Comparison of ENCODE assay signal across 24 cellular contexts in genomic region chr20:37901280-37901666, GRCh38. TPM values are rescaled to one million over a fixed set of nuclear protein-coding genes. Genes with fewer than 3 reads are reported as not detected.
DNase-seq lines count a peak whose midpoint lies in the region; ATAC-seq and TF ChIP-seq lines count a peak whose summit lies in the region.
"Had no signal": no experiment of that assay in that cellular context is flagged by ENCODE, and none has a peak within 500 bp of the region (broad histone marks: within the 10 kb centered on the region; RNA-seq: fewer than 3 reads in every experiment).

No MANE protein-coding gene starts in this region.

- POLR2A ChIA-PET in SK-N-SH (lab: Yijun Ruan, JAX), result no interaction called here

- 96% methylated on average over 18 of the region's 18 CpGs for WGBS in SK-N-SH (ENCODE audit: low lambda C conversion rate)

- H3K9me3 ChIP-seq in SK-N-SH (no peaks in the 10 kb centered on the region), adipocyte (ENCODE audit: control insufficient read depth, low read length) (no peaks in the 10 kb centered on the region), osteoblast (ENCODE audit: low read depth, low read length) (no peaks in the 10 kb centered on the region)
- H3K9me3 ChIP-seq: heart right ventricle, SJCRH30, vagina had no signal

- CTCF ChIA-PET in SK-N-SH (lab: Yijun Ruan, JAX), result interaction anchor here (0.6 to 3.3 kb wide), 13 partner anchors 9 to 336 kb away, joined by 3 to 50 read pairs (median 10); no protein-coding TSS in a partner anchor

- no peak overlapping the region for H2AFZ ChIP-seq in SK-N-SH (ENCODE audit: low read depth)
- H2AFZ ChIP-seq in osteoblast (ENCODE audit: low read length), result no peak overlapping the region

- DNase-seq in SK-N-SH, result no peak
- DNase-seq in adipocyte (ENCODE audit: low read depth), result peak; percentile 19
- DNase-seq in iPS-NIHi11 (ENCODE audit: low spot score), result peak; percentile 82
- DNase-seq in osteoblast (ENCODE audit: insufficient read length, low spot score, missing footprints), result peak; percentile 92
- no peak for DNase-seq in stimulated activated CD4-positive, alpha-beta T cell treated with anti-CD3 and anti-CD28 coated beads, Interleukin-2, amount 100 ng/mL, for 24 hours
- DNase-seq in NCI-H2081 treated with DMSO at 0.1 percent for 48 hours (lab: John Stamatoyannopoulos, UW), result no peak
- DNase-seq: activated B cell treated with CpG ODN at 0.5 μM for 24 hours; activated CD8-positive, alpha-beta T cell treated with anti-CD3 and anti-CD28 coated beads for 36 hours; activated naive CD4-positive, alpha-beta T cell treated with Interleukin-2 at 50 U/mL for 16 hours; activated T-cell treated with anti-CD3 and anti-CD28 coated beads, Interleukin-2, amount 50 U/mL, for 1 hour; DMS153; heart right ventricle; kidney; mammary epithelial cell; NCI-H1436 treated with DMSO at 0.1 percent for 48 hours; NCI-H774; PC-3; T-helper 2 cell had no signal

- H3K4me2 ChIP-seq in SK-N-SH (no peak overlapping the region), osteoblast (ENCODE audit: insufficient read depth, low read length) (no peak overlapping the region)
- H3K4me2 ChIP-seq: smooth muscle cell had no signal

- H3K27me3 ChIP-seq in SK-N-SH (ENCODE audit: insufficient read depth) (no peaks in the 10 kb centered on the region), adipocyte (replicated peaks; ENCODE audit: control insufficient read depth, insufficient read depth, low read length) (peaks cover 17% of the 10 kb centered on the region), osteoblast (ENCODE audit: insufficient read depth, low read length) (peaks cover 39% of the 10 kb centered on the region)
- H3K27me3 ChIP-seq: SJCRH30 had no signal

- H3K4me3 ChIP-seq in SK-N-SH (ENCODE audit: low read depth in 2 of 2, low read length in 1 of 2) (no peak overlapping the region), adipocyte (ENCODE audit: low read length) (no peak overlapping the region), osteoblast (ENCODE audit: insufficient read depth, low read length) (no peak overlapping the region)
- H3K4me3 ChIP-seq: heart right ventricle, SJCRH30, smooth muscle cell, vagina had no signal

- no peaks in the 10 kb centered on the region for H3K9me2 ChIP-seq in SK-N-SH

- TF ChIP-seq CTCF in SK-N-SH (IDR thresholded peaks at IDR 0.05) (no peak), osteoblast (IDR thresholded peaks at IDR 0.05; ENCODE audit: extremely low read depth, low read depth, low read length) (no peak)

- no peaks in the 10 kb centered on the region for H3K36me3 ChIP-seq in SK-N-SH (replicated peaks in 1 of 2; ENCODE audit: control insufficient read depth in 1 of 2, insufficient read depth in 2 of 2, low read length in 1 of 2)
- H3K36me3 ChIP-seq in adipocyte (ENCODE audit: control insufficient read depth, insufficient read depth, low read length, severe bottlenecking), result no peaks in the 10 kb centered on the region
- no peaks in the 10 kb centered on the region for H3K36me3 ChIP-seq in osteoblast (ENCODE audit: insufficient read depth, low read length)
- H3K36me3 ChIP-seq: heart right ventricle, SJCRH30, vagina had no signal

- H3K4me1 ChIP-seq in SK-N-SH (ENCODE audit: control insufficient read depth in 1 of 2, insufficient read depth in 2 of 2, low read depth in 1 of 2, low read length in 1 of 2) (peaks cover 12 to 21% of the 10 kb centered on the region in 2 experiments; a peak in 2 of 4 replicates), adipocyte (ENCODE audit: control insufficient read depth, insufficient read depth, low read length) (no peaks in the 10 kb centered on the region), osteoblast (ENCODE audit: insufficient read depth, low read length) (peaks cover 10% of the 10 kb centered on the region)

- no peak overlapping the region for H3K27ac ChIP-seq in SK-N-SH (ENCODE audit: low read depth in 2 of 2, low read length in 1 of 2)
- H3K27ac ChIP-seq in osteoblast (ENCODE audit: low read depth, low read length), result no peak overlapping the region
- H3K27ac ChIP-seq: C4-2B, heart right ventricle, SJCRH30, vagina had no signal

- no peak for TF ChIP-seq RAD21 in SK-N-SH (IDR thresholded peaks at IDR 0.05; ENCODE audit: low read length)

- TF ChIP-seq EP300 in SK-N-SH (IDR thresholded peaks at IDR 0.05; ENCODE audit: borderline replicate concordance in 1 of 2, low read depth in 1 of 2, low read length in 1 of 2), result no peak

- H3K9ac ChIP-seq in SK-N-SH, result no peak overlapping the region
- no peak overlapping the region for H3K9ac ChIP-seq in adipocyte (ENCODE audit: low read length)

- H3K79me2 ChIP-seq in SK-N-SH (ENCODE audit: insufficient read depth), result no peaks in the 10 kb centered on the region
- H3K79me2 ChIP-seq in osteoblast (ENCODE audit: insufficient read depth, low read length), result no peaks in the 10 kb centered on the region

- no peak for ATAC-seq in SK-N-SH treated with all-trans-retinoic acid at 6 μM for 48 hours
- no peak for ATAC-seq in GM21717 (IDR thresholded peaks at IDR 0.05; ENCODE audit: unreplicated experiment)
- ATAC-seq: activated CD8-positive, alpha-beta T cell treated with anti-CD3 and anti-CD28 coated beads for 36 hours; PC-3 had no signal

- no peaks in the 10 kb centered on the region for H3F3A ChIP-seq in SK-N-SH (replicated peaks; ENCODE audit: insufficient read depth)

- no peaks in the 10 kb centered on the region for H4K20me1 ChIP-seq in SK-N-SH (ENCODE audit: insufficient read depth)
- peaks cover 5% of the 10 kb centered on the region for H4K20me1 ChIP-seq in osteoblast (ENCODE audit: insufficient read depth, low read length)

TF ChIP-seq in SK-N-SH, 30 proteins besides CTCF, POLR2A, EP300 and RAD21:
- TF ChIP-seq REST (IDR thresholded peaks at IDR 0.05; ENCODE audit: low read depth, low read length) (peak; percentile 85), POLR2AphosphoS5 (IDR thresholded peaks at IDR 0.05; ENCODE audit: low read depth, low read length) (no peak)
TF ChIP-seq in SK-N-SH: peak in this region for 1.

TF ChIP-seq in SK-N-SH treated with all-trans-retinoic acid at 6 μM for 48 hours, 23 proteins besides CTCF, POLR2A, EP300 and RAD21:
- no peak for TF ChIP-seq BACH2 (CRISPR knock-in tag; IDR thresholded peaks at IDR 0.05; ENCODE audit: borderline replicate concordance)
- TF ChIP-seq, protein P1, sequence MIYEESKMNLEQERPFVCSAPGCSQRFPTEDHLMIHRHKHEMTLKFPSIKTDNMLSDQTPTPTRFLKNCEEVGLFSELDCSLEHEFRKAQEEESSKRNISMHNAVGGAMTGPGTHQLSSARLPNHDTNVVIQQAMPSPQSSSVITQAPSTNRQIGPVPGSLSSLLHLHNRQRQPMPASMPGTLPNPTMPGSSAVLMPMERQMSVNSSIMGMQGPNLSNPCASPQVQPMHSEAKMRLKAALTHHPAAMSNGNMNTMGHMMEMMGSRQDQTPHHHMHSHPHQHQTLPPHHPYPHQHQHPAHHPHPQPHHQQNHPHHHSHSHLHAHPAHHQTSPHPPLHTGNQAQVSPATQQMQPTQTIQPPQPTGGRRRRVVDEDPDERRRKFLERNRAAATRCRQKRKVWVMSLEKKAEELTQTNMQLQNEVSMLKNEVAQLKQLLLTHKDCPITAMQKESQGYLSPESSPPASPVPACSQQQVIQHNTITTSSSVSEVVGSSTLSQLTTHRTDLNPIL (CRISPR knock-in tag; IDR thresholded peaks at IDR 0.05; ENCODE audit: low read depth), result no peak

RNA-seq across cellular contexts. Expression of gene VSTM2L, which starts 1.7 kb away (rescaled TPM):
- polyA plus RNA-seq in SK-N-SH (2012; rRNA removed), result 4.8 and 5.1 TPM in 2 replicates
- polyA plus RNA-seq in SK-N-SH (2012; cell fraction: cytosol; rRNA removed), result 3.4 and 5.6 TPM in 2 replicates
- polyA plus RNA-seq in SK-N-SH (2012; cell fraction: nucleus; rRNA removed), result 3.8 and 5.2 TPM in 2 replicates
- 2.5 and 2.9 TPM in 2 replicates for total RNA-seq in osteoblast
- total RNA-seq: activated B cell treated with CpG ODN at 0.5 μM for 24 hours; activated CD8-positive, alpha-beta T cell treated with anti-CD3 and anti-CD28 coated beads for 36 hours; vagina had no signal

Comparison
In these comparisons a context has a peak if more than half of its experiments do, and no peak if none do; other contexts are left out.
1. DNase-seq: peak in adipocyte (single experiment), iPS-NIHi11 (single experiment) and osteoblast (single experiment); none in SK-N-SH (single experiment), stimulated activated CD4-positive, alpha-beta T cell treated with anti-CD3 and anti-CD28 coated beads, Interleukin-2, amount 100 ng/mL, for 24 hours (0 of 2) and NCI-H2081 treated with DMSO at 0.1 percent for 48 hours (single experiment).